In the genomic region with DNA sequence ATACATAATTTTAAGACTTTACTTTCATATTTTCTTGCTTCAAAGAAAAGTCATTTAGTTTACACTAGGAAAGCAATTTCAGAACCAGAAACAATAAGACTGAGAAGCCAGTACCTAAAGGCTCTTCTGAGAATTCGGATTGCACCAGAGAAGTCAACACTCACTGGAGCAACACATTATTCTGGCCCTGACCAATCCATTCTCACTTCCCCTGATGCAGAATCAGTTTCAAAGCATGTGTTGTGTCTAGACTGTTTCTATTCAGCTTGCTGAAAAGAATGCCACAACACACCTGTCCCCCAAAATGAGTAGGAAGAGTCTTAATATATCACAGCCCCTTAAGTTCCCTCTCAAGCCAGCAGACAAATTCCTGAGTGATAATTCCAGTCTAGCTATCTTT, we compare ENCODE assay signal across 13 cellular contexts.
"Had no signal": no experiment of that assay in that cellular context is flagged by ENCODE, and none has a peak within 500 bp of the region (broad histone marks: within the 10 kb centered on the region; RNA-seq: fewer than 3 reads in every experiment).

No MANE protein-coding gene starts in this region.

- H3K4me1 Mint-ChIP-seq: naive B cell had no signal

- H3K36me3 ChIP-seq: esophagus muscularis mucosa had no signal

- H3K27ac Mint-ChIP-seq: activated CD4-positive, alpha-beta memory T cell treated with anti-CD3 and anti-CD28 coated beads for 36 hours; activated T-cell treated with anti-CD3 and anti-CD28 coated beads, Interleukin-2, amount 50 U/mL, for 72 hours; naive B cell had no signal

- H3K27me3 Mint-ChIP-seq: activated CD4-positive, alpha-beta memory T cell treated with anti-CD3 and anti-CD28 coated beads for 36 hours; naive B cell had no signal

- H3K4me3 Mint-ChIP-seq: activated CD4-positive, alpha-beta memory T cell treated with anti-CD3 and anti-CD28 coated beads for 36 hours; activated T-cell treated with anti-CD3 and anti-CD28 coated beads, Interleukin-2, amount 50 U/mL, for 72 hours; naive B cell had no signal

- H3K27ac ChIP-seq: dorsolateral prefrontal cortex, esophagus muscularis mucosa had no signal

- DNase-seq: activated CD4-positive, alpha-beta memory T cell treated with anti-CD3 and anti-CD28 coated beads for 36 hours; activated CD4-positive, CD25-positive, alpha-beta regulatory T cell treated with anti-CD3 and anti-CD28 coated beads, Interleukin-2, amount 50 U/mL, for 72 hours; activated naive CD4-positive, alpha-beta T cell; activated T-cell treated with anti-CD3 and anti-CD28 coated beads, Interleukin-2, amount 50 U/mL, for 72 hours; aorta; dorsolateral prefrontal cortex; midbrain; naive B cell; retina; stimulated activated CD4-positive, alpha-beta T cell treated with anti-CD3 and anti-CD28 coated beads, Interleukin-15, amount 100 ng/mL, for 24 hours; stimulated activated CD4-positive, alpha-beta T cell treated with anti-CD3 and anti-CD28 coated beads, Interleukin-4, amount 100 ng/mL, for 24 hours had no signal

- H3K27me3 ChIP-seq: dorsolateral prefrontal cortex, esophagus muscularis mucosa had no signal

- H3K36me3 Mint-ChIP-seq: activated CD4-positive, alpha-beta memory T cell treated with anti-CD3 and anti-CD28 coated beads for 36 hours; naive B cell had no signal

- H3K4me1 ChIP-seq: esophagus muscularis mucosa had no signal

- H3K4me3 ChIP-seq: dorsolateral prefrontal cortex, esophagus muscularis mucosa, lung had no signal

- ATAC-seq: activated T-cell treated with anti-CD3 and anti-CD28 coated beads, Interleukin-2, amount 50 U/mL, for 72 hours had no signal
